Comparison of ENCODE assay signal across 1 cellular context in genomic region chr1:245591346-245592082, GRCh38.
TF ChIP-seq lines count a peak whose summit lies in the region.

No MANE protein-coding gene starts in this region.

TF ChIP-seq in SK-N-SH treated with all-trans-retinoic acid at 6 μM for 48 hours, 23 proteins besides CTCF, POLR2A, EP300 and RAD21 (continued from another document):
- TF ChIP-seq CREB5 (CRISPR knock-in tag; IDR thresholded peaks at IDR 0.05; ENCODE audit: low read depth) (no peak), TOX (CRISPR knock-in tag; IDR thresholded peaks at IDR 0.05; ENCODE audit: borderline replicate concordance) (no peak), ZNF565 (CRISPR knock-in tag; conservative IDR thresholded peaks at IDR 0.05; ENCODE audit: low read depth) (no peak), TSHZ2 (CRISPR knock-in tag; IDR thresholded peaks at IDR 0.05) (no peak), ZC3H10 (CRISPR knock-in tag; IDR thresholded peaks at IDR 0.05) (no peak), PATZ1 (CRISPR knock-in tag; IDR thresholded peaks at IDR 0.05; ENCODE audit: borderline replicate concordance) (no peak), PPARA (CRISPR knock-in tag; IDR thresholded peaks at IDR 0.05; ENCODE audit: borderline replicate concordance) (no peak), BACH2 (CRISPR knock-in tag; IDR thresholded peaks at IDR 0.05; ENCODE audit: borderline replicate concordance) (no peak), ISL1 (CRISPR knock-in tag; IDR thresholded peaks at IDR 0.05) (no peak), CSDC2 (CRISPR knock-in tag; IDR thresholded peaks at IDR 0.05) (no peak), POU6F1 (CRISPR knock-in tag; IDR thresholded peaks at IDR 0.05; ENCODE audit: borderline replicate concordance, low read depth) (no peak), ZFP3 (CRISPR knock-in tag; IDR thresholded peaks at IDR 0.05) (no peak), ZNF8 (CRISPR knock-in tag; IDR thresholded peaks at IDR 0.05) (no peak), ESRRG (CRISPR knock-in tag; IDR thresholded peaks at IDR 0.05) (no peak)
TF ChIP-seq in SK-N-SH treated with all-trans-retinoic acid at 6 μM for 48 hours: peak in this region for 0.
